8 cellular contexts compared by ENCODE assay signal in genomic region chr12:116955382-116956021, GRCh38. TPM values are rescaled to one million over a fixed set of nuclear protein-coding genes. Genes with fewer than 3 reads are reported as not detected.
DNase-seq lines count a peak whose midpoint lies in the region; ATAC-seq, FAIRE-seq and TF ChIP-seq lines count a peak whose summit lies in the region.

No MANE protein-coding gene starts in this region.

- no peak overlapping the region for H2AK5ac ChIP-seq in mesendoderm (ENCODE audit: low read length)

- no peak overlapping the region for H3K4me3 Mint-ChIP-seq in stimulated activated effector memory CD8-positive, alpha-beta T cell treated with anti-CD3 and anti-CD28 coated beads, Interleukin-12 subunit alpha, Interleukin-12 subunit beta, amount 100 ng/mL, for 72 hours

- no peak overlapping the region for H3K9ac ChIP-seq in mesendoderm (ENCODE audit: low read length)

- H3K27ac ChIP-seq in mesendoderm (ENCODE audit: low read depth, low read length), result no peak overlapping the region

- H3K4me2 ChIP-seq in mesendoderm (ENCODE audit: low read length), result no peak overlapping the region

- no peak overlapping the region for H3K4me3 ChIP-seq in LNCaP clone FGC (ENCODE audit: low read depth, low read length)
- no peak overlapping the region for H3K4me3 ChIP-seq in mesendoderm (ENCODE audit: low read length)

- peaks cover 21% of the 10 kb centered on the region for H3K4me1 Mint-ChIP-seq in stimulated activated effector memory CD8-positive, alpha-beta T cell treated with anti-CD3 and anti-CD28 coated beads, Interleukin-12 subunit alpha, Interleukin-12 subunit beta, amount 100 ng/mL, for 72 hours

- no peak overlapping the region for H3K27ac Mint-ChIP-seq in stimulated activated effector memory CD8-positive, alpha-beta T cell treated with anti-CD3 and anti-CD28 coated beads, Interleukin-12 subunit alpha, Interleukin-12 subunit beta, amount 100 ng/mL, for 72 hours

- peak; percentile 91 for DNase-seq in LNCaP clone FGC (ENCODE audit: low read depth)
- peak; percentile 77 to 89 for DNase-seq in T47D (ENCODE audit: low read depth in 1 of 2, low spot score in 1 of 2)
- peak; percentile 74 for DNase-seq in mesendoderm
- no peak for DNase-seq in NCI-H2227 treated with DMSO at 0.1 percent for 48 hours (lab: John Stamatoyannopoulos, UW)
- no peak for DNase-seq in GM19239 (ENCODE audit: insufficient read length, low spot score)
- no peak for DNase-seq in stimulated activated effector memory CD8-positive, alpha-beta T cell treated with anti-CD3 and anti-CD28 coated beads, Interleukin-12 subunit alpha, Interleukin-12 subunit beta, amount 100 ng/mL, for 72 hours (ENCODE audit: low spot score in 2 of 2)

- TF ChIP-seq CTCF in GM12873 (IDR thresholded peaks at IDR 0.05; ENCODE audit: insufficient read depth, low read depth, low read length, missing control alignments) (peak; percentile 38), LNCaP clone FGC (IDR thresholded peaks at IDR 0.05; ENCODE audit: control insufficient read depth, extremely low read depth, insufficient read depth) (peak; percentile 91)

- no peak overlapping the region for H3K4ac ChIP-seq in mesendoderm (ENCODE audit: low read depth, low read length)

- H3K18ac ChIP-seq in mesendoderm (ENCODE audit: low read length), result no peak overlapping the region

- H3K79me2 ChIP-seq in mesendoderm (ENCODE audit: control insufficient read depth, insufficient read depth, low read length), result no peaks in the 10 kb centered on the region

- no peaks in the 10 kb centered on the region for H3K36me3 Mint-ChIP-seq in stimulated activated effector memory CD8-positive, alpha-beta T cell treated with anti-CD3 and anti-CD28 coated beads, Interleukin-12 subunit alpha, Interleukin-12 subunit beta, amount 100 ng/mL, for 72 hours

- H2BK120ac ChIP-seq in mesendoderm (ENCODE audit: low read depth, low read length), result no peak overlapping the region

- no peak for ATAC-seq in GM19452 (IDR thresholded peaks at IDR 0.05; ENCODE audit: unreplicated experiment)
- ATAC-seq in stimulated activated effector memory CD8-positive, alpha-beta T cell treated with anti-CD3 and anti-CD28 coated beads, Interleukin-12 subunit alpha, Interleukin-12 subunit beta, amount 100 ng/mL, for 72 hours, result no peak

- H3K56ac ChIP-seq in mesendoderm (ENCODE audit: low read length), result no peak overlapping the region

- no peak overlapping the region for H4K8ac ChIP-seq in mesendoderm (ENCODE audit: low read depth, low read length)

- H3K27me3 ChIP-seq in mesendoderm (ENCODE audit: insufficient read depth, low read length, poor library complexity), result no peaks in the 10 kb centered on the region

- no peak overlapping the region for H2BK5ac ChIP-seq in mesendoderm (ENCODE audit: low read length)

- H4K5ac ChIP-seq in mesendoderm (ENCODE audit: low read length), result no peak overlapping the region

- no peak for FAIRE-seq in GM19239 (lab: Jason Lieb, UNC)

- no peaks in the 10 kb centered on the region for H3K4me1 ChIP-seq in mesendoderm (ENCODE audit: control insufficient read depth, low read depth, low read length)

- H3K79me1 ChIP-seq in mesendoderm (ENCODE audit: low read length), result no peaks in the 10 kb centered on the region

- H3K9me3 Mint-ChIP-seq in stimulated activated effector memory CD8-positive, alpha-beta T cell treated with anti-CD3 and anti-CD28 coated beads, Interleukin-12 subunit alpha, Interleukin-12 subunit beta, amount 100 ng/mL, for 72 hours, result no peaks in the 10 kb centered on the region

- in situ Hi-C loops in T47D (cut with HindIII; ENCODE audit: low pct_unique_long_range_greater_than_20kb, low sequenced_read_pairs), result no loop called here

- H2BK15ac ChIP-seq in mesendoderm (replicated peaks; ENCODE audit: low read depth), result no peak overlapping the region

- H3K23ac ChIP-seq in mesendoderm (ENCODE audit: low read length), result no peak overlapping the region

- H3K36me3 ChIP-seq in mesendoderm (ENCODE audit: control insufficient read depth, insufficient read depth, low read length), result no peaks in the 10 kb centered on the region

- WGBS in mesendoderm (ENCODE audit: extremely low coverage, insufficient coverage, low lambda C conversion rate), result no CpG with 5 or more reads among the region's 4 CpGs

RNA-seq across cellular contexts. Expression of gene FBXW8, which starts 44.8 kb away (rescaled TPM):
- 7.6 TPM for polyA plus RNA-seq in mesendoderm (2013, experiment 1 of 2)
- 7.6 TPM for polyA plus RNA-seq in mesendoderm (2013, experiment 2 of 2)

Comparison
In these comparisons a context has a peak if more than half of its experiments do, and no peak if none do; other contexts are left out.
1. DNase-seq: peak in LNCaP clone FGC (single experiment), T47D (2 of 2) and mesendoderm (single experiment); none in NCI-H2227 treated with DMSO at 0.1 percent for 48 hours (single experiment), GM19239 (single experiment) and stimulated activated effector memory CD8-positive, alpha-beta T cell treated with anti-CD3 and anti-CD28 coated beads, Interleukin-12 subunit alpha, Interleukin-12 subunit beta, amount 100 ng/mL, for 72 hours (0 of 2).